ENCODE assay signal across 11 cellular contexts in genomic region chr9:93612796-93613154, GRCh38. TPM values are rescaled to one million over a fixed set of nuclear protein-coding genes. Genes with fewer than 3 reads are reported as not detected.
DNase-seq lines count a peak whose midpoint lies in the region; ATAC-seq and TF ChIP-seq lines count a peak whose summit lies in the region.
"Had no signal": no experiment of that assay in that cellular context is flagged by ENCODE, and none has a peak within 500 bp of the region (broad histone marks: within the 10 kb centered on the region; RNA-seq: fewer than 3 reads in every experiment).

No MANE protein-coding gene starts in this region.

- no peak overlapping the region for H3K27ac Mint-ChIP-seq in nephron progenitor cell
- H3K27ac Mint-ChIP-seq: HFFc6 had no signal

- peaks cover 13% of the 10 kb centered on the region for H3K4me1 Mint-ChIP-seq in nephron progenitor cell

- peaks cover 33% of the 10 kb centered on the region for H3K9me3 Mint-ChIP-seq in nephron progenitor cell

- H3K27me3 ChIP-seq in left lung (no peaks in the 10 kb centered on the region), H7 (ENCODE audit: control insufficient read depth, insufficient read depth, low read length) (no peaks in the 10 kb centered on the region)

- peaks cover 0 to 25% of the 10 kb centered on the region in 2 donors for H3K9me3 ChIP-seq in left lung

- no peaks in the 10 kb centered on the region for H3K36me3 ChIP-seq in left lung
- no peaks in the 10 kb centered on the region for H3K36me3 ChIP-seq in H7 (replicated peaks; ENCODE audit: control insufficient read depth, insufficient read depth, low read length)

- H3K36me3 Mint-ChIP-seq in nephron progenitor cell (ENCODE audit: low read depth): peaks cover 29% of the 10 kb centered on the region

- peaks cover 9% of the 10 kb centered on the region for H3K27me3 Mint-ChIP-seq in nephron progenitor cell (ENCODE audit: low read depth, poor library complexity)

- TF ChIP-seq CTCF in left lung (IDR thresholded peaks at IDR 0.05): no peak
- no peak for TF ChIP-seq CTCF in nephron progenitor cell (IDR thresholded peaks at IDR 0.05)

- intact Hi-C loops in left lung (cut with DNase I): no loop called here

- DNase-seq in DMS 273 (lab: John Stamatoyannopoulos, UW; ENCODE audit: unreplicated experiment): peak; percentile 52
- no peak for DNase-seq in DMS 273 treated with DMSO at 0.1 percent for 48 hours (lab: John Stamatoyannopoulos, UW)
- peak; percentile 83 to 95 for DNase-seq in NCI-H2081 (lab: John Stamatoyannopoulos, UW)
- no peak for DNase-seq in left lung
- no peak for DNase-seq in nephron progenitor cell
- no peak for DNase-seq in H7
- no peak for DNase-seq in HT-29 (ENCODE audit: low spot score)
- DNase-seq: HFFc6, NCI-H2029 treated with DMSO at 0.1 percent for 48 hours had no signal

- no peak overlapping the region for H3K4me3 ChIP-seq in left lung
- H3K4me3 ChIP-seq in H7 (ENCODE audit: insufficient read depth, low read depth, low read length): no peak overlapping the region

- ATAC-seq in GM21717 (IDR thresholded peaks at IDR 0.05; ENCODE audit: unreplicated experiment): peak; percentile 90
- ATAC-seq in left lung: peak; percentile 31

- H3K27ac ChIP-seq in left lung: no peak overlapping the region
- H3K27ac ChIP-seq: 22Rv1 had no signal

- no peaks in the 10 kb centered on the region for H3K4me1 ChIP-seq in left lung

- H3K4me3 Mint-ChIP-seq in nephron progenitor cell: no peak overlapping the region
- H3K4me3 Mint-ChIP-seq: HFFc6 had no signal

RNA-seq across cellular contexts. Expression of gene PHF2, which starts 36.4 kb away (rescaled TPM):
- total RNA-seq in left lung: 10 to 100 TPM; 29.1 to 30.4 TPM
- total RNA-seq in H7 (2014; rRNA removed; shearing (Covaris generic)): 10.3 and 10.6 TPM in 2 replicates
- total RNA-seq in HT-29 (2014; rRNA removed; shearing (Covaris generic)): 13.3 and 14.2 TPM in 2 replicates

Comparison
In these comparisons a context has a peak if more than half of its experiments do, and no peak if none do; other contexts are left out.
1. DNase-seq: peak in DMS 273 (single experiment) and NCI-H2081 (2 of 2); none in DMS 273 treated with DMSO at 0.1 percent for 48 hours (single experiment), left lung (0 of 2), nephron progenitor cell (single experiment), H7 (single experiment) and HT-29 (single experiment).